Comparison of ENCODE assay signal across 21 cellular contexts in genomic region chr19:823565-824121, GRCh38. TPM values are rescaled to one million over a fixed set of nuclear protein-coding genes. Genes with fewer than 3 reads are reported as not detected.
DNase-seq lines count a peak whose midpoint lies in the region; FAIRE-seq and TF ChIP-seq lines count a peak whose summit lies in the region.
"Had no signal": no experiment of that assay in that cellular context is flagged by ENCODE, and none has a peak within 500 bp of the region (broad histone marks: within the 10 kb centered on the region; RNA-seq: fewer than 3 reads in every experiment).

No MANE protein-coding gene starts in this region.

- H3K36me3 ChIP-seq in transverse colon = no peaks in the 10 kb centered on the region
- H3K36me3 ChIP-seq: gastroesophageal sphincter had no signal

- TF ChIP-seq CTCF in glutamatergic neuron (IDR thresholded peaks at IDR 0.05; ENCODE audit: partially characterized antibody, unreplicated experiment) (no peak), transverse colon (IDR thresholded peaks at IDR 0.05) (no peak), D721Med (IDR thresholded peaks at IDR 0.05; ENCODE audit: insufficient read depth, missing control alignments) (no peak)

- H3K36me3 Mint-ChIP-seq in glutamatergic neuron (ENCODE audit: unreplicated experiment) = no peaks in the 10 kb centered on the region
- H3K36me3 Mint-ChIP-seq: naive thymus-derived CD8-positive, alpha-beta T cell had no signal

- FAIRE-seq in D721Med (lab: Jason Lieb, UNC) (no peak), GM12892 (lab: Jason Lieb, UNC) (no peak)
- FAIRE-seq: A204.1, endometrium had no signal

- no peak for TF ChIP-seq EP300 in transverse colon (IDR thresholded peaks at IDR 0.05; ENCODE audit: low read depth)

- H3K27me3 ChIP-seq in transverse colon = peaks cover 61% of the 10 kb centered on the region

- intact Hi-C loops in transverse colon (cut with DNase I; ENCODE audit: low total_unique reads) = no loop called here

- peak overlapping the region; percentile 71 for H3K27ac Mint-ChIP-seq in glutamatergic neuron (ENCODE audit: unreplicated experiment)
- H3K27ac Mint-ChIP-seq: T-helper 2 cell treated with Interferon-gamma antibody and Interleukin-4, amounts not matched to agents 5 μg/mL and 100 μg/mL, for 36 hours had no signal

- no peak overlapping the region for H3K4me3 Mint-ChIP-seq in glutamatergic neuron (ENCODE audit: unreplicated experiment)
- H3K4me3 Mint-ChIP-seq: T-helper 2 cell treated with Interferon-gamma antibody and Interleukin-4, amounts not matched to agents 5 μg/mL and 100 μg/mL, for 36 hours had no signal

- H3K9me3 ChIP-seq in transverse colon = no peaks in the 10 kb centered on the region
- H3K9me3 ChIP-seq: gastroesophageal sphincter had no signal

- TF ChIP-seq POLR2A in transverse colon (IDR thresholded peaks at IDR 0.05) = no peak
- TF ChIP-seq POLR2A in GM12892 (IDR thresholded peaks at IDR 0.05; ENCODE audit: low read depth, low read length) = no peak

- H3K9me3 Mint-ChIP-seq in glutamatergic neuron (ENCODE audit: unreplicated experiment) = peaks cover 8% of the 10 kb centered on the region
- H3K9me3 Mint-ChIP-seq: naive thymus-derived CD8-positive, alpha-beta T cell; T-helper 2 cell treated with Interferon-gamma antibody and Interleukin-4, amounts not matched to agents 5 μg/mL and 100 μg/mL, for 36 hours had no signal

- H3K27me3 Mint-ChIP-seq in glutamatergic neuron (ENCODE audit: unreplicated experiment) = peaks cover 5% of the 10 kb centered on the region

- in situ Hi-C loops in transverse colon (cut with MboI; ENCODE audit: low pct_ligation_motif_present in 1 of 4, low pct_unique_long_range_greater_than_20kb in 1 of 4, low sequenced_read_pairs in 3 of 4) = no loop called here

- H3K4me1 Mint-ChIP-seq in glutamatergic neuron (ENCODE audit: low read depth, unreplicated experiment) = peaks cover 3% of the 10 kb centered on the region

- H3K4me3 ChIP-seq in transverse colon = no peak overlapping the region
- H3K4me3 ChIP-seq: gastroesophageal sphincter, smooth muscle cell had no signal

- H3K27ac ChIP-seq in transverse colon = no peak overlapping the region
- H3K27ac ChIP-seq: gastroesophageal sphincter had no signal

- DNase-seq in NCI-H2107 treated with DMSO at 0.1 percent for 48 hours (lab: John Stamatoyannopoulos, UW; ENCODE audit: unreplicated experiment) = peak; percentile 10
- DNase-seq in NCI-H2107 (lab: John Stamatoyannopoulos, UW) = no peak
- peak; percentile 46 for DNase-seq in NOMO-1 treated with DMSO at 0.1 percent for 48 hours (lab: John Stamatoyannopoulos, UW; ENCODE audit: unreplicated experiment)
- DNase-seq in glutamatergic neuron = no peak
- peak; percentile 40 for DNase-seq in transverse colon
- no peak for DNase-seq in D721Med (ENCODE audit: insufficient read length, low spot score)
- no peak for DNase-seq in GM12892 (ENCODE audit: insufficient read length)
- no peak for DNase-seq in T-helper 9 cell
- DNase-seq: activated CD8-positive, alpha-beta memory T cell treated with anti-CD3 and anti-CD28 coated beads for 24 hours; activated naive CD4-positive, alpha-beta T cell treated with Interleukin-2 at 50 U/mL for 16 hours; DMS153; kidney glomerular epithelial cell; naive thymus-derived CD8-positive, alpha-beta T cell; NCI-H2227 treated with DMSO at 0.1 percent for 48 hours had no signal

- WGBS in transverse colon (ENCODE audit: low coverage in 1 of 2), 2 donors = 41 to 100% methylated on average over 1 to 12 of the region's 12 CpGs

- H3K4me1 ChIP-seq in transverse colon = peaks cover 0 to 16% (median 16%) of the 10 kb centered on the region in 4 donors

RNA-seq across cellular contexts. Expression of gene PLPPR3, which starts 1.9 kb away (rescaled TPM):
- total RNA-seq in glutamatergic neuron (ENCODE audit: unreplicated experiment) (392 TPM), transverse colon (not detected)
- polyA plus RNA-seq in GM12892 (2012; ENCODE audit: missing spikeins) = not detected
- total RNA-seq: cardiac septum; gastroesophageal sphincter; naive thymus-derived CD8-positive, alpha-beta T cell; OCI-LY7 had no signal
- polyA plus RNA-seq: naive thymus-derived CD8-positive, alpha-beta T cell had no signal

RNA-seq across cellular contexts. Expression of gene AZU1, which starts 4.0 kb away (rescaled TPM):
- 2.2 TPM for total RNA-seq in glutamatergic neuron (ENCODE audit: unreplicated experiment)
- not detected for total RNA-seq in transverse colon
- polyA plus RNA-seq in GM12892 (2012; ENCODE audit: missing spikeins) = not detected
- total RNA-seq: OCI-LY7 had no signal
- polyA plus RNA-seq: naive thymus-derived CD8-positive, alpha-beta T cell had no signal

RNA-seq across cellular contexts. Expression of gene PRTN3, which starts 17.2 kb away (rescaled TPM):
- total RNA-seq in glutamatergic neuron (ENCODE audit: unreplicated experiment) (not detected), transverse colon (not detected)
- not detected for polyA plus RNA-seq in GM12892 (2012; ENCODE audit: missing spikeins)
- total RNA-seq: gastroesophageal sphincter; naive thymus-derived CD8-positive, alpha-beta T cell; OCI-LY7; smooth muscle cell had no signal
- polyA plus RNA-seq: naive thymus-derived CD8-positive, alpha-beta T cell; smooth muscle cell had no signal

RNA-seq across cellular contexts. Expression of gene PTBP1, which starts 26.4 kb away (rescaled TPM):
- total RNA-seq in glutamatergic neuron (ENCODE audit: unreplicated experiment) (244 TPM), transverse colon (100 to 1,000 TPM; 145 to 258 (median 194) TPM)
- polyA plus RNA-seq in GM12892 (2012; ENCODE audit: missing spikeins) = 115 TPM

RNA-seq across cellular contexts. Expression of gene ELANE, which starts 28.5 kb away (rescaled TPM):
- total RNA-seq in glutamatergic neuron (ENCODE audit: unreplicated experiment) = not detected
- 1 to 10 TPM in 1 of 4 donors, under 1 TPM in 1, not detected in 2; 0.79 to 2.2 TPM for total RNA-seq in transverse colon
- not detected for polyA plus RNA-seq in GM12892 (2012; ENCODE audit: missing spikeins)
- total RNA-seq: naive thymus-derived CD8-positive, alpha-beta T cell; OCI-LY7; smooth muscle cell had no signal
- polyA plus RNA-seq: naive thymus-derived CD8-positive, alpha-beta T cell; smooth muscle cell had no signal

Comparison
In these comparisons a context has a peak if more than half of its experiments do, and no peak if none do; other contexts are left out.
1. DNase-seq: peak in NCI-H2107 treated with DMSO at 0.1 percent for 48 hours (single experiment), NOMO-1 treated with DMSO at 0.1 percent for 48 hours (single experiment) and transverse colon (single experiment); none in NCI-H2107 (single experiment), glutamatergic neuron (single experiment), D721Med (single experiment), GM12892 (single experiment) and T-helper 9 cell (single experiment).
2. RNA of gene PLPPR3, which starts 1.9 kb away (total RNA-seq): 392 TPM in glutamatergic neuron (single experiment); not detected in transverse colon; every median in the first group is over 100 times any median in the second.